ENCODE assay signal across 1 cellular context in genomic region chr16:14669776-14670175, GRCh38.
TF ChIP-seq lines count a peak whose summit lies in the region.

No MANE protein-coding gene starts in this region.

TF ChIP-seq in H1, 55 proteins besides CTCF, POLR2A, EP300 and RAD21 (continued from another document):
- no peak for TF ChIP-seq E2F6 (IDR thresholded peaks at IDR 0.05)
- no peak for TF ChIP-seq TEAD4 (IDR thresholded peaks at IDR 0.05; ENCODE audit: low read depth, low read length)
- no peak for TF ChIP-seq FOSL1 (IDR thresholded peaks at IDR 0.05; ENCODE audit: insufficient read depth, low read depth, low read length)
- no peak for TF ChIP-seq SP4 (IDR thresholded peaks at IDR 0.05; ENCODE audit: low read length)
- TF ChIP-seq RNF2 (IDR thresholded peaks at IDR 0.05; ENCODE audit: borderline replicate concordance, low read depth, low read length, missing control alignments, poor library complexity, severe bottlenecking) = no peak
- no peak for TF ChIP-seq MAX (IDR thresholded peaks at IDR 0.05)
- no peak for TF ChIP-seq TBP (IDR thresholded peaks at IDR 0.05; ENCODE audit: low read depth, low read length)
- TF ChIP-seq, protein P1, sequence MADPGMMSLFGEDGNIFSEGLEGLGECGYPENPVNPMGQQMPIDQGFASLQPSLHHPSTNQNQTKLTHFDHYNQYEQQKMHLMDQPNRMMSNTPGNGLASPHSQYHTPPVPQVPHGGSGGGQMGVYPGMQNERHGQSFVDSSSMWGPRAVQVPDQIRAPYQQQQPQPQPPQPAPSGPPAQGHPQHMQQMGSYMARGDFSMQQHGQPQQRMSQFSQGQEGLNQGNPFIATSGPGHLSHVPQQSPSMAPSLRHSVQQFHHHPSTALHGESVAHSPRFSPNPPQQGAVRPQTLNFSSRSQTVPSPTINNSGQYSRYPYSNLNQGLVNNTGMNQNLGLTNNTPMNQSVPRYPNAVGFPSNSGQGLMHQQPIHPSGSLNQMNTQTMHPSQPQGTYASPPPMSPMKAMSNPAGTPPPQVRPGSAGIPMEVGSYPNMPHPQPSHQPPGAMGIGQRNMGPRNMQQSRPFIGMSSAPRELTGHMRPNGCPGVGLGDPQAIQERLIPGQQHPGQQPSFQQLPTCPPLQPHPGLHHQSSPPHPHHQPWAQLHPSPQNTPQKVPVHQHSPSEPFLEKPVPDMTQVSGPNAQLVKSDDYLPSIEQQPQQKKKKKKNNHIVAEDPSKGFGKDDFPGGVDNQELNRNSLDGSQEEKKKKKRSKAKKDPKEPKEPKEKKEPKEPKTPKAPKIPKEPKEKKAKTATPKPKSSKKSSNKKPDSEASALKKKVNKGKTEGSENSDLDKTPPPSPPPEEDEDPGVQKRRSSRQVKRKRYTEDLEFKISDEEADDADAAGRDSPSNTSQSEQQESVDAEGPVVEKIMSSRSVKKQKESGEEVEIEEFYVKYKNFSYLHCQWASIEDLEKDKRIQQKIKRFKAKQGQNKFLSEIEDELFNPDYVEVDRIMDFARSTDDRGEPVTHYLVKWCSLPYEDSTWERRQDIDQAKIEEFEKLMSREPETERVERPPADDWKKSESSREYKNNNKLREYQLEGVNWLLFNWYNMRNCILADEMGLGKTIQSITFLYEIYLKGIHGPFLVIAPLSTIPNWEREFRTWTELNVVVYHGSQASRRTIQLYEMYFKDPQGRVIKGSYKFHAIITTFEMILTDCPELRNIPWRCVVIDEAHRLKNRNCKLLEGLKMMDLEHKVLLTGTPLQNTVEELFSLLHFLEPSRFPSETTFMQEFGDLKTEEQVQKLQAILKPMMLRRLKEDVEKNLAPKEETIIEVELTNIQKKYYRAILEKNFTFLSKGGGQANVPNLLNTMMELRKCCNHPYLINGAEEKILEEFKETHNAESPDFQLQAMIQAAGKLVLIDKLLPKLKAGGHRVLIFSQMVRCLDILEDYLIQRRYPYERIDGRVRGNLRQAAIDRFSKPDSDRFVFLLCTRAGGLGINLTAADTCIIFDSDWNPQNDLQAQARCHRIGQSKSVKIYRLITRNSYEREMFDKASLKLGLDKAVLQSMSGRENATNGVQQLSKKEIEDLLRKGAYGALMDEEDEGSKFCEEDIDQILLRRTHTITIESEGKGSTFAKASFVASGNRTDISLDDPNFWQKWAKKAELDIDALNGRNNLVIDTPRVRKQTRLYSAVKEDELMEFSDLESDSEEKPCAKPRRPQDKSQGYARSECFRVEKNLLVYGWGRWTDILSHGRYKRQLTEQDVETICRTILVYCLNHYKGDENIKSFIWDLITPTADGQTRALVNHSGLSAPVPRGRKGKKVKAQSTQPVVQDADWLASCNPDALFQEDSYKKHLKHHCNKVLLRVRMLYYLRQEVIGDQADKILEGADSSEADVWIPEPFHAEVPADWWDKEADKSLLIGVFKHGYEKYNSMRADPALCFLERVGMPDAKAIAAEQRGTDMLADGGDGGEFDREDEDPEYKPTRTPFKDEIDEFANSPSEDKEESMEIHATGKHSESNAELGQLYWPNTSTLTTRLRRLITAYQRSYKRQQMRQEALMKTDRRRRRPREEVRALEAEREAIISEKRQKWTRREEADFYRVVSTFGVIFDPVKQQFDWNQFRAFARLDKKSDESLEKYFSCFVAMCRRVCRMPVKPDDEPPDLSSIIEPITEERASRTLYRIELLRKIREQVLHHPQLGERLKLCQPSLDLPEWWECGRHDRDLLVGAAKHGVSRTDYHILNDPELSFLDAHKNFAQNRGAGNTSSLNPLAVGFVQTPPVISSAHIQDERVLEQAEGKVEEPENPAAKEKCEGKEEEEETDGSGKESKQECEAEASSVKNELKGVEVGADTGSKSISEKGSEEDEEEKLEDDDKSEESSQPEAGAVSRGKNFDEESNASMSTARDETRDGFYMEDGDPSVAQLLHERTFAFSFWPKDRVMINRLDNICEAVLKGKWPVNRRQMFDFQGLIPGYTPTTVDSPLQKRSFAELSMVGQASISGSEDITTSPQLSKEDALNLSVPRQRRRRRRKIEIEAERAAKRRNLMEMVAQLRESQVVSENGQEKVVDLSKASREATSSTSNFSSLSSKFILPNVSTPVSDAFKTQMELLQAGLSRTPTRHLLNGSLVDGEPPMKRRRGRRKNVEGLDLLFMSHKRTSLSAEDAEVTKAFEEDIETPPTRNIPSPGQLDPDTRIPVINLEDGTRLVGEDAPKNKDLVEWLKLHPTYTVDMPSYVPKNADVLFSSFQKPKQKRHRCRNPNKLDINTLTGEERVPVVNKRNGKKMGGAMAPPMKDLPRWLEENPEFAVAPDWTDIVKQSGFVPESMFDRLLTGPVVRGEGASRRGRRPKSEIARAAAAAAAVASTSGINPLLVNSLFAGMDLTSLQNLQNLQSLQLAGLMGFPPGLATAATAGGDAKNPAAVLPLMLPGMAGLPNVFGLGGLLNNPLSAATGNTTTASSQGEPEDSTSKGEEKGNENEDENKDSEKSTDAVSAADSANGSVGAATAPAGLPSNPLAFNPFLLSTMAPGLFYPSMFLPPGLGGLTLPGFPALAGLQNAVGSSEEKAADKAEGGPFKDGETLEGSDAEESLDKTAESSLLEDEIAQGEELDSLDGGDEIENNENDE (IDR thresholded peaks at IDR 0.05; ENCODE audit: insufficient replicate concordance, low read length) = no peak
- no peak for TF ChIP-seq ATF2 (IDR thresholded peaks at IDR 0.05; ENCODE audit: low read length)
- TF ChIP-seq TAF7 (optimal IDR thresholded peaks at IDR 0.05; ENCODE audit: borderline replicate concordance, low read depth, low read length) = no peak
- TF ChIP-seq SUZ12 (IDR thresholded peaks at IDR 0.05; ENCODE audit: low read length) = no peak
- TF ChIP-seq JUN (IDR thresholded peaks at IDR 0.05; ENCODE audit: low read depth, low read length) = no peak
- no peak for TF ChIP-seq HDAC2 (IDR thresholded peaks at IDR 0.05; ENCODE audit: borderline replicate concordance in 1 of 2, low read depth in 2 of 2, low read length in 2 of 2)
- no peak for TF ChIP-seq NANOG (IDR thresholded peaks at IDR 0.05; ENCODE audit: insufficient read depth, low read depth, low read length, poor library complexity, severe bottlenecking)
